ENCODE assay signal across 10 cellular contexts in genomic region chr11:2691991-2692841, GRCh38. TPM values are rescaled to one million over a fixed set of nuclear protein-coding genes. Genes with fewer than 3 reads are reported as not detected.
A peak's percentile ranks its signal among the peaks of the same experiment; 100 is the strongest.
DNase-seq lines count a peak whose midpoint lies in the region; ATAC-seq and TF ChIP-seq lines count a peak whose summit lies in the region.
"Had no signal": no experiment of that assay in that cellular context is flagged by ENCODE, and none has a peak within 500 bp of the region (broad histone marks: within the 10 kb centered on the region; RNA-seq: fewer than 3 reads in every experiment).

No MANE protein-coding gene starts in this region.

- H3K4me1 ChIP-seq in HUES64 (ENCODE audit: insufficient read depth, low read length) (peaks cover 81% of the 10 kb centered on the region), liver (ENCODE audit: control insufficient read depth in 4 of 4, insufficient read depth in 4 of 4, low read length in 3 of 4) (peaks cover 0 to 16% (median 0%) of the 10 kb centered on the region in 4 donors)
- H3K4me1 ChIP-seq: breast epithelium had no signal

- H3K4me1 Mint-ChIP-seq in CD14-positive monocyte: peaks cover 8% of the 10 kb centered on the region
- no peaks in the 10 kb centered on the region for H3K4me1 Mint-ChIP-seq in natural killer cell

- H3K9me2 ChIP-seq in SU-DHL-6 (replicated peaks; ENCODE audit: insufficient read depth, low read length): no peaks in the 10 kb centered on the region

- no peak for ATAC-seq in natural killer cell
- ATAC-seq: left colon had no signal

- H3K36me3 ChIP-seq in HUES64 (ENCODE audit: insufficient read depth, low read length): no peaks in the 10 kb centered on the region
- H3K36me3 ChIP-seq in SU-DHL-6 (ENCODE audit: low read length): no peaks in the 10 kb centered on the region
- H3K36me3 ChIP-seq in liver (ENCODE audit: control insufficient read depth in 4 of 4, insufficient read depth in 3 of 4, low read depth in 1 of 4, low read length in 3 of 4): no peaks in the 10 kb centered on the region
- H3K36me3 ChIP-seq: breast epithelium had no signal

- H3K79me2 ChIP-seq in SU-DHL-6 (ENCODE audit: insufficient read depth, low read length): no peaks in the 10 kb centered on the region

- H3K36me3 Mint-ChIP-seq in CD14-positive monocyte (peaks cover 31 to 41% of the 10 kb centered on the region in 2 donors), natural killer cell (no peaks in the 10 kb centered on the region)

- DNase-seq in CD14-positive monocyte (ENCODE audit: low spot score) (peak; percentile 18), AG08396 (ENCODE audit: low spot score) (no peak), natural killer cell (no peak), NCI-H1930 (lab: John Stamatoyannopoulos, UW) (no peak)
- no peak for DNase-seq in stimulated activated CD4-positive, alpha-beta T cell treated with anti-CD3 and anti-CD28 coated beads, Interleukin-4, amount 100 ng/mL, for 1 hour

- H3K4me3 Mint-ChIP-seq in CD14-positive monocyte: no peak overlapping the region
- H3K4me3 Mint-ChIP-seq in natural killer cell: no peak overlapping the region

- H3K4me3 ChIP-seq in HUES64 (ENCODE audit: low read length) (no peak overlapping the region; the same call in 1 of the 2 replicates), SU-DHL-6 (ENCODE audit: insufficient read depth, low read length, poor library complexity, severe bottlenecking) (no peak overlapping the region), liver (ENCODE audit: low read depth in 1 of 3, low read length in 3 of 3) (no peak overlapping the region)
- H3K4me3 ChIP-seq: breast epithelium had no signal

- intact Hi-C loops in CD14-positive monocyte (cut with micrococcal nuclease): loop anchor here in 1 of 2 donors (10.0 kb wide), 1 partner anchor 193 kb away; the partner anchor contains the start of gene CDKN1C
- intact Hi-C loops in natural killer cell (cut with micrococcal nuclease): no loop called here

- 66% methylated on average over 3 of the region's 3 CpGs for WGBS in HUES64
- WGBS in liver: 83% methylated on average over 3 of the region's 3 CpGs

- TF ChIP-seq RAD21 in liver (IDR thresholded peaks at IDR 0.05): peak in 1 of 2 donors; percentile 62

- H3K9me3 ChIP-seq in HUES64 (ENCODE audit: insufficient read depth, low read depth, low read length) (no peaks in the 10 kb centered on the region), SU-DHL-6 (ENCODE audit: insufficient read depth, low read length) (no peaks in the 10 kb centered on the region), liver (ENCODE audit: control insufficient read depth in 4 of 4, low read length in 3 of 4) (no peaks in the 10 kb centered on the region)
- H3K9me3 ChIP-seq: breast epithelium had no signal

- no peak overlapping the region for H3K4me2 ChIP-seq in SU-DHL-6 (ENCODE audit: low read depth, low read length, poor library complexity, severe bottlenecking)

- no peaks in the 10 kb centered on the region for H4K20me1 ChIP-seq in SU-DHL-6 (ENCODE audit: low read depth, low read length)

- H3K27me3 Mint-ChIP-seq in CD14-positive monocyte (ENCODE audit: low read depth in 3 of 3) (peaks cover 0 to 2% (median 0%) of the 10 kb centered on the region in 3 donors), natural killer cell (ENCODE audit: low read depth in 2 of 2) (peaks cover 0 to 7% of the 10 kb centered on the region in 2 donors)

- H3K27me3 ChIP-seq in HUES64 (ENCODE audit: insufficient read depth, low read length) (peaks cover 21% of the 10 kb centered on the region; the same call in 1 of the 2 replicates), SU-DHL-6 (ENCODE audit: low read length) (no peaks in the 10 kb centered on the region), liver (ENCODE audit: control insufficient read depth in 4 of 4, insufficient read depth in 4 of 4, low read length in 3 of 4) (no peaks in the 10 kb centered on the region)
- H3K27me3 ChIP-seq: breast epithelium had no signal

- H3K9me3 Mint-ChIP-seq in CD14-positive monocyte (no peaks in the 10 kb centered on the region), natural killer cell (no peaks in the 10 kb centered on the region)

- H3K9ac ChIP-seq in HUES64 (ENCODE audit: low read depth, low read length): 0 out of 2 replicates have a peak overlapping the region, but pooled peaks have one; percentile 43
- H3K9ac ChIP-seq in SU-DHL-6 (ENCODE audit: low read length): no peak overlapping the region
- no peak overlapping the region for H3K9ac ChIP-seq in liver (ENCODE audit: low read depth in 1 of 2, low read length in 2 of 2)

- H3K27ac ChIP-seq in HUES64 (ENCODE audit: low read depth, low read length): peak overlapping the region; percentile 97; the same call in 1 of the 2 replicates
- H3K27ac ChIP-seq in SU-DHL-6 (ENCODE audit: low read depth, low read length): no peak overlapping the region
- no peak overlapping the region for H3K27ac ChIP-seq in liver (ENCODE audit: low read depth in 1 of 2, low read length in 2 of 2)
- H3K27ac ChIP-seq: breast epithelium had no signal

- TF ChIP-seq CTCF in CD14-positive monocyte (IDR thresholded peaks at IDR 0.05) (no peak), SU-DHL-6 (IDR thresholded peaks at IDR 0.05; ENCODE audit: insufficient read depth, low read length, poor library complexity, severe bottlenecking) (peak; percentile 25), liver (IDR thresholded peaks at IDR 0.05; ENCODE audit: low read depth, low read length, missing input control) (peak; percentile 33), natural killer cell (IDR thresholded peaks at IDR 0.05) (no peak)

- H3F3A ChIP-seq in SU-DHL-6 (ENCODE audit: insufficient read depth): no peaks in the 10 kb centered on the region

- H3K27ac Mint-ChIP-seq in CD14-positive monocyte: peak overlapping the region in 2 of 7 donors; percentile 69 to 73
- H3K27ac Mint-ChIP-seq in natural killer cell: no peak overlapping the region

- H2AFZ ChIP-seq in SU-DHL-6 (ENCODE audit: low read depth, low read length, severe bottlenecking): no peak overlapping the region

TF ChIP-seq in liver, 16 proteins besides CTCF, POLR2A, EP300 and RAD21:
- TF ChIP-seq FOXA2 (IDR thresholded peaks at IDR 0.05) (no peak), HNF4A (conservative IDR thresholded peaks at IDR 0.05) (no peak), FOXA1 (IDR thresholded peaks at IDR 0.05) (no peak), RXRA (IDR thresholded peaks at IDR 0.05) (no peak), EGR1 (IDR thresholded peaks at IDR 0.05; ENCODE audit: low read depth in 2 of 2) (no peak), HNF4G (IDR thresholded peaks at IDR 0.05) (no peak), GABPA (IDR thresholded peaks at IDR 0.05 in 1 of 2, conservative IDR thresholded peaks at IDR 0.05 in 1 of 2) (no peak), JUND (IDR thresholded peaks at IDR 0.05) (no peak), REST (IDR thresholded peaks at IDR 0.05) (no peak), MAX (IDR thresholded peaks at IDR 0.05) (no peak), ZBTB33 (IDR thresholded peaks at IDR 0.05) (no peak)

RNA-seq across cellular contexts. Expression of gene KCNQ1OT1, which starts 7.6 kb away (rescaled TPM):
- under 1 TPM; 0.01 to 0.03 TPM for polyA plus RNA-seq in CD14-positive monocyte
- polyA plus RNA-seq in HUES64 (2013, experiment 1 of 2): 0.15 TPM
- 0.19 TPM for polyA plus RNA-seq in HUES64 (2013, experiment 2 of 2)
- 1 to 10 TPM in 1 of 2 donors, under 1 TPM in 1; 0.93 to 4.9 TPM for total RNA-seq in liver
- under 1 TPM; 0.05 to 0.29 TPM for polyA plus RNA-seq in liver
- total RNA-seq in natural killer cell: under 1 TPM; 0.72 to 0.78 (median 0.75) TPM

Comparison
In these comparisons a context has a peak if more than half of its experiments do, and no peak if none do; other contexts are left out.
1. CTCF ChIP-seq: peak in SU-DHL-6 (single experiment) and liver (single experiment); none in CD14-positive monocyte (single experiment) and natural killer cell (single experiment).